In the genomic region with DNA sequence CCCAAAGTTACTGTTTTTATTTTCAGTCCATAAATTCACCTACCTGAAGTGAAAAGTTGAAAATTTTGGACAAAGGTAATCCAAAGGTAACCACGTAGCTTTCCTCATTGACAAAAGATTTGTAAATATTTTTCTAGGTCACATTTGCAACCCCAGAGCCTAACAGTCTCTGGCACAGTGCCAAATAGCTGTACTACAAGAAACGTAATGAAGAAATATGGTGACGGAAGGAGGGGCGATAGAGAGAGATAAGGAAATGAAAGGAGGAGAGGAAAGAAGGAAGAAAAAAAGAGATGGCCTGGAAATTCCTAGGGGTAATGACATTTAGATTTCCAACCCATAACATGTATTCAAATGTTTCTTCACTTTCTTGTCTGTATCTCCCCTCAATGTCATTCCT, we compare ENCODE assay signal across 31 cellular contexts.
"Had no signal": no experiment of that assay in that cellular context is flagged by ENCODE, and none has a peak within 500 bp of the region (broad histone marks: within the 10 kb centered on the region; RNA-seq: fewer than 3 reads in every experiment).

No MANE protein-coding gene starts in this region.

- H3K4me2 ChIP-seq: neural progenitor cell had no signal

- H3K27me3 ChIP-seq: ascending aorta, cardiac muscle cell, colonic mucosa, esophagus squamous epithelium, left lung, testis, transverse colon had no signal

- H3K27ac Mint-ChIP-seq: activated CD4-positive, alpha-beta memory T cell treated with anti-CD3 and anti-CD28 coated beads for 36 hours; activated CD4-positive, alpha-beta T cell treated with anti-CD3 and anti-CD28 coated beads, Interleukin-2, amount 10 ng/mL, durations not matched to agents 24 days and 14 days; activated naive CD4-positive, alpha-beta T cell treated with anti-CD3 and anti-CD28 coated beads, Interleukin-2, amount 10 ng/mL, durations not matched to agents 7 days and 5 days; activated naive CD8-positive, alpha-beta T cell treated with anti-CD3 and anti-CD28 coated beads, Interleukin-2, amount 10 ng/mL, durations not matched to agents 7 days and 5 days; brain; naive thymus-derived CD8-positive, alpha-beta T cell; neural progenitor cell had no signal

- H3K9ac ChIP-seq: neural progenitor cell, parathyroid adenoma had no signal

- H3K36me3 ChIP-seq: ascending aorta, cardiac muscle cell, colonic mucosa, esophagus squamous epithelium, heart right ventricle, left lung, lower lobe of right lung, neural progenitor cell, transverse colon had no signal

- H3K79me2 ChIP-seq: parathyroid adenoma had no signal

- H3K9me3 ChIP-seq: ascending aorta, colonic mucosa, esophagus squamous epithelium, heart right ventricle, left lung, lower lobe of right lung, psoas muscle, testis, transverse colon had no signal

- H3K9me3 Mint-ChIP-seq: activated CD4-positive, alpha-beta memory T cell treated with anti-CD3 and anti-CD28 coated beads for 36 hours; activated CD4-positive, alpha-beta T cell treated with anti-CD3 and anti-CD28 coated beads, Interleukin-2, amount 10 ng/mL, durations not matched to agents 24 days and 14 days; activated naive CD4-positive, alpha-beta T cell treated with anti-CD3 and anti-CD28 coated beads, Interleukin-2, amount 10 ng/mL, durations not matched to agents 7 days and 5 days; activated naive CD8-positive, alpha-beta T cell treated with anti-CD3 and anti-CD28 coated beads, Interleukin-2, amount 10 ng/mL, durations not matched to agents 7 days and 5 days had no signal

- H3K4me1 ChIP-seq: colonic mucosa, esophagus squamous epithelium, heart right ventricle, left lung, lower lobe of right lung, parathyroid adenoma, psoas muscle, testis, transverse colon had no signal

- H3K4me1 Mint-ChIP-seq: activated naive CD4-positive, alpha-beta T cell treated with anti-CD3 and anti-CD28 coated beads, Interleukin-2, amount 10 ng/mL, durations not matched to agents 7 days and 5 days; activated naive CD8-positive, alpha-beta T cell treated with anti-CD3 and anti-CD28 coated beads, Interleukin-2, amount 10 ng/mL, durations not matched to agents 7 days and 5 days; naive thymus-derived CD8-positive, alpha-beta T cell had no signal

- ATAC-seq: heart right ventricle; left lung; lower lobe of right lung; naive thymus-derived CD8-positive, alpha-beta T cell; psoas muscle had no signal

- DNase-seq: activated CD4-positive, alpha-beta memory T cell treated with anti-CD3 and anti-CD28 coated beads for 36 hours; activated CD4-positive, alpha-beta T cell treated with anti-CD3 and anti-CD28 coated beads, Interleukin-2, amount 10 ng/mL, durations not matched to agents 24 days and 14 days; activated CD4-positive, CD25-positive, alpha-beta regulatory T cell treated with anti-CD3 and anti-CD28 coated beads, Interleukin-2, amount 50 U/mL, for 72 hours; activated CD8-positive, alpha-beta memory T cell treated with anti-CD3 and anti-CD28 coated beads, Interleukin-2, amount 50 U/mL, for 4 hours; activated gamma-delta T cell; activated naive CD4-positive, alpha-beta T cell treated with anti-CD3 and anti-CD28 coated beads, Interleukin-2, amount 10 ng/mL, durations not matched to agents 7 days and 5 days; activated naive CD8-positive, alpha-beta T cell treated with anti-CD3 and anti-CD28 coated beads, Interleukin-2, amount 10 ng/mL, durations not matched to agents 7 days and 5 days; activated T-cell treated with anti-CD3 and anti-CD28 coated beads, Interleukin-2, amount 50 U/mL, for 1 hour; cerebellar nuclear complex; colonic mucosa; effector CD8-positive, alpha-beta T cell; esophagus squamous epithelium; foreskin melanocyte; heart right ventricle; left lung; lower lobe of right lung; mesenchymal stem cell; naive thymus-derived CD8-positive, alpha-beta T cell; occipital lobe; psoas muscle; stimulated activated CD4-positive, alpha-beta T cell treated with anti-CD3 and anti-CD28 coated beads, Interleukin-15, amount 100 ng/mL, for 24 hours; stimulated activated CD4-positive, alpha-beta T cell treated with anti-CD3 and anti-CD28 coated beads, Interleukin-2, amount 100 ng/mL, for 24 hours; stimulated activated naive CD8-positive, alpha-beta T cell treated with anti-CD3 and anti-CD28 coated beads, Interleukin-15, Interleukin-2, amounts not matched to agents 100 U/mL and 50 U/mL, for 24 hours; testis; transverse colon had no signal

- H2AFZ ChIP-seq: neural progenitor cell, parathyroid adenoma had no signal

- H3K27ac ChIP-seq: ascending aorta, cardiac muscle cell, colonic mucosa, epithelial cell of prostate, esophagus squamous epithelium, heart right ventricle, left lung, lower lobe of right lung, neural progenitor cell, parathyroid adenoma, psoas muscle, testis, transverse colon had no signal

- H3K4me3 Mint-ChIP-seq: activated CD4-positive, alpha-beta memory T cell treated with anti-CD3 and anti-CD28 coated beads for 36 hours; activated CD4-positive, alpha-beta T cell treated with anti-CD3 and anti-CD28 coated beads, Interleukin-2, amount 10 ng/mL, durations not matched to agents 24 days and 14 days; activated naive CD4-positive, alpha-beta T cell treated with anti-CD3 and anti-CD28 coated beads, Interleukin-2, amount 10 ng/mL, durations not matched to agents 7 days and 5 days; activated naive CD8-positive, alpha-beta T cell treated with anti-CD3 and anti-CD28 coated beads, Interleukin-2, amount 10 ng/mL, durations not matched to agents 7 days and 5 days; brain; naive thymus-derived CD8-positive, alpha-beta T cell; neural progenitor cell had no signal

- H3K4me3 ChIP-seq: ascending aorta, cardiac muscle cell, colonic mucosa, esophagus squamous epithelium, heart right ventricle, left lung, lower lobe of right lung, neural progenitor cell, psoas muscle, testis, transverse colon had no signal

- H3K36me3 Mint-ChIP-seq: activated CD4-positive, alpha-beta memory T cell treated with anti-CD3 and anti-CD28 coated beads for 36 hours; activated naive CD4-positive, alpha-beta T cell treated with anti-CD3 and anti-CD28 coated beads, Interleukin-2, amount 10 ng/mL, durations not matched to agents 7 days and 5 days; activated naive CD8-positive, alpha-beta T cell treated with anti-CD3 and anti-CD28 coated beads, Interleukin-2, amount 10 ng/mL, durations not matched to agents 7 days and 5 days; brain; naive thymus-derived CD8-positive, alpha-beta T cell had no signal
